Comparison of ENCODE assay signal across 15 cellular contexts in the genomic region with DNA sequence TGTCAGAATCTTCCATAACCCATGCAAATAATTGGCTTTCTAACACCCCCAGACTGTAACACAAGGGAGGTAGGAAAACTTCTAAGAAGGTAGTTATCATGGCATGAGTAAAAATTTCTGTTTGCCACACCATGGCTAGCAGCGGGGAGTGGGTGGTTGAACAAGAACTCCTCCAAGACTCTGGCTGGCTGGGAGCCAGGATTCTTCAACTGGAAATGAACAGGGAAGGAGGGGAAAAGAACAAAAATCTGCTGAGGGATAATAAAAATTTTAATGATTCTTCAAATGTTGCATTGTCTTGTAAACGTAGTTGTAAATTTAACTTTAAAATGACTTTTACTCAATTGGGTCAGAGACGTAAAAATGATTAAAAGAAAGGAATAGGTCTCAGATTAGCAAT.
DNase-seq lines count a peak whose midpoint lies in the region; ATAC-seq and TF ChIP-seq lines count a peak whose summit lies in the region.
"Had no signal": no experiment of that assay in that cellular context is flagged by ENCODE, and none has a peak within 500 bp of the region (broad histone marks: within the 10 kb centered on the region; RNA-seq: fewer than 3 reads in every experiment).

No MANE protein-coding gene starts in this region.

- no peak for TF ChIP-seq RAD21 in SK-N-SH (IDR thresholded peaks at IDR 0.05; ENCODE audit: low read length)

- H3K27ac ChIP-seq in GM23338 (ENCODE audit: low read depth) (no peak overlapping the region), SK-N-SH (ENCODE audit: low read depth in 2 of 2, low read length in 1 of 2) (peak overlapping the region in 1 of 2 experiments; percentile 39; a peak in 2 of 4 replicates)
- H3K27ac ChIP-seq: breast epithelium, foreskin keratinocyte, parathyroid adenoma had no signal

- no peak for DNase-seq in GM23338 (ENCODE audit: low spot score)
- peak; percentile 20 for DNase-seq in amniotic epithelial cell (ENCODE audit: low read depth)
- peak; percentile 76 for DNase-seq in inferior parietal cortex (ENCODE audit: extremely low spot score)
- DNase-seq in putamen (ENCODE audit: low spot score) = peak; percentile 78
- no peak for DNase-seq in stimulated activated naive CD4-positive, alpha-beta T cell treated with Interleukin-2 at 50 U/mL for 16 hours (lab: John Stamatoyannopoulos, UW)
- no peak for DNase-seq in activated CD4-positive, alpha-beta T cell treated with anti-CD3 and anti-CD28 coated beads, Interleukin-2, amount 10 ng/mL, durations not matched to agents 7 days and 5 days
- DNase-seq in SK-N-SH = no peak
- DNase-seq: activated CD8-positive, alpha-beta memory T cell treated with anti-CD3 and anti-CD28 coated beads, Interleukin-2, amount 10 ng/mL, durations not matched to agents 7 days and 5 days; activated naive CD4-positive, alpha-beta T cell treated with Interleukin-2 at 50 U/mL for 16 hours; foreskin keratinocyte; SHP77 had no signal

- H3K4me3 Mint-ChIP-seq in GM23338 = no peak overlapping the region
- H3K4me3 Mint-ChIP-seq in activated CD4-positive, alpha-beta T cell treated with anti-CD3 and anti-CD28 coated beads, Interleukin-2, amount 10 ng/mL, durations not matched to agents 7 days and 5 days = no peak overlapping the region
- H3K4me3 Mint-ChIP-seq: activated CD8-positive, alpha-beta memory T cell treated with anti-CD3 and anti-CD28 coated beads, Interleukin-2, amount 10 ng/mL, durations not matched to agents 7 days and 5 days had no signal

- no peak overlapping the region for H3K4me3 ChIP-seq in GM23338
- no peak overlapping the region for H3K4me3 ChIP-seq in SK-N-SH (ENCODE audit: low read depth in 2 of 2, low read length in 1 of 2)
- H3K4me3 ChIP-seq: breast epithelium had no signal

- no peaks in the 10 kb centered on the region for H3K36me3 Mint-ChIP-seq in GM23338 (ENCODE audit: low read depth)
- no peaks in the 10 kb centered on the region for H3K36me3 Mint-ChIP-seq in activated CD4-positive, alpha-beta T cell treated with anti-CD3 and anti-CD28 coated beads, Interleukin-2, amount 10 ng/mL, durations not matched to agents 7 days and 5 days (ENCODE audit: low read depth)
- H3K36me3 Mint-ChIP-seq: activated CD8-positive, alpha-beta memory T cell treated with anti-CD3 and anti-CD28 coated beads, Interleukin-2, amount 10 ng/mL, durations not matched to agents 7 days and 5 days had no signal

- no peak overlapping the region for H3K27ac Mint-ChIP-seq in GM23338
- no peak overlapping the region for H3K27ac Mint-ChIP-seq in activated CD4-positive, alpha-beta T cell treated with anti-CD3 and anti-CD28 coated beads, Interleukin-2, amount 10 ng/mL, durations not matched to agents 7 days and 5 days
- H3K27ac Mint-ChIP-seq: activated CD8-positive, alpha-beta memory T cell treated with anti-CD3 and anti-CD28 coated beads, Interleukin-2, amount 10 ng/mL, durations not matched to agents 7 days and 5 days had no signal

- no peak overlapping the region for H3K4me2 ChIP-seq in GM23338
- H3K4me2 ChIP-seq in SK-N-SH = no peak overlapping the region

- H4K20me1 ChIP-seq in GM23338 (replicated peaks; ENCODE audit: insufficient read depth) = no peaks in the 10 kb centered on the region
- H4K20me1 ChIP-seq in SK-N-SH (ENCODE audit: insufficient read depth) = no peaks in the 10 kb centered on the region

- H3K27me3 ChIP-seq in GM23338 (ENCODE audit: insufficient read depth) (no peaks in the 10 kb centered on the region), SK-N-SH (ENCODE audit: insufficient read depth) (no peaks in the 10 kb centered on the region)
- H3K27me3 ChIP-seq: breast epithelium, foreskin keratinocyte had no signal

- peaks cover 19% of the 10 kb centered on the region; the same call in 1 of the 2 replicates for H3K4me1 ChIP-seq in GM23338 (ENCODE audit: insufficient read depth)
- H3K4me1 ChIP-seq in SK-N-SH (ENCODE audit: control insufficient read depth in 1 of 2, insufficient read depth in 2 of 2, low read depth in 1 of 2, low read length in 1 of 2) = peaks cover 6% of the 10 kb centered on the region in 2 experiments
- H3K4me1 ChIP-seq: breast epithelium, parathyroid adenoma had no signal

- no peaks in the 10 kb centered on the region for H3K79me2 ChIP-seq in GM23338 (replicated peaks; ENCODE audit: insufficient read depth)
- no peaks in the 10 kb centered on the region for H3K79me2 ChIP-seq in SK-N-SH (ENCODE audit: insufficient read depth)
- H3K79me2 ChIP-seq: parathyroid adenoma had no signal

- no peak for TF ChIP-seq EP300 in SK-N-SH (IDR thresholded peaks at IDR 0.05; ENCODE audit: borderline replicate concordance in 1 of 2, low read depth in 1 of 2, low read length in 1 of 2)

- H3K9me3 Mint-ChIP-seq in GM23338 = no peaks in the 10 kb centered on the region
- no peaks in the 10 kb centered on the region for H3K9me3 Mint-ChIP-seq in activated CD4-positive, alpha-beta T cell treated with anti-CD3 and anti-CD28 coated beads, Interleukin-2, amount 10 ng/mL, durations not matched to agents 7 days and 5 days

- CTCF ChIA-PET in activated CD4-positive, alpha-beta T cell treated with anti-CD3 and anti-CD28 coated beads, Interleukin-2, amount 10 ng/mL, durations not matched to agents 7 days and 5 days (lab: Charles Lee) = no interaction called here
- CTCF ChIA-PET in SK-N-SH (lab: Yijun Ruan, JAX) = interaction anchor here (1.8 kb wide), 1 partner anchor 12 kb away, joined by 5 read pairs; no protein-coding TSS in a partner anchor

- POLR2A ChIA-PET in activated CD4-positive, alpha-beta T cell treated with anti-CD3 and anti-CD28 coated beads, Interleukin-2, amount 10 ng/mL, durations not matched to agents 7 days and 5 days (lab: Charles Lee) = no interaction called here
- POLR2A ChIA-PET in SK-N-SH (lab: Yijun Ruan, JAX) = no interaction called here

- ATAC-seq in GM23338 (no peak), HG03521 (IDR thresholded peaks at IDR 0.05; ENCODE audit: unreplicated experiment) (no peak)
- ATAC-seq: activated CD4-positive, CD25-positive, alpha-beta regulatory T cell treated with anti-CD3 and anti-CD28 coated beads, Interleukin-2, amount 50 U/mL, for 24 hours; activated CD8-positive, alpha-beta memory T cell treated with anti-CD3 and anti-CD28 coated beads, Interleukin-2, amount 10 ng/mL, durations not matched to agents 7 days and 5 days; foreskin keratinocyte had no signal

- H2AFZ ChIP-seq in GM23338 = peak overlapping the region; percentile 43; the same call in 1 of the 2 replicates
- no peak overlapping the region for H2AFZ ChIP-seq in SK-N-SH (ENCODE audit: low read depth)
- H2AFZ ChIP-seq: parathyroid adenoma had no signal

- H3K9ac ChIP-seq in SK-N-SH = no peak overlapping the region
- H3K9ac ChIP-seq: parathyroid adenoma had no signal

- no peaks in the 10 kb centered on the region for H3F3A ChIP-seq in GM23338 (replicated peaks; ENCODE audit: low read depth)
- peaks cover 26% of the 10 kb centered on the region for H3F3A ChIP-seq in SK-N-SH (replicated peaks; ENCODE audit: insufficient read depth)

- H3K36me3 ChIP-seq in GM23338 (ENCODE audit: insufficient read depth) (no peaks in the 10 kb centered on the region), SK-N-SH (replicated peaks in 1 of 2; ENCODE audit: control insufficient read depth in 1 of 2, insufficient read depth in 2 of 2, low read length in 1 of 2) (no peaks in the 10 kb centered on the region)
- H3K36me3 ChIP-seq: breast epithelium had no signal

- H3K9me2 ChIP-seq in GM23338 (ENCODE audit: insufficient read depth) = peaks cover 9% of the 10 kb centered on the region; the same call in 1 of the 2 replicates
- no peaks in the 10 kb centered on the region for H3K9me2 ChIP-seq in SK-N-SH

- no peaks in the 10 kb centered on the region for H3K27me3 Mint-ChIP-seq in GM23338 (ENCODE audit: insufficient read depth, low read depth, poor library complexity)
- H3K27me3 Mint-ChIP-seq in activated CD4-positive, alpha-beta T cell treated with anti-CD3 and anti-CD28 coated beads, Interleukin-2, amount 10 ng/mL, durations not matched to agents 7 days and 5 days = peaks cover 4% of the 10 kb centered on the region

- H3K9me3 ChIP-seq in SK-N-SH = no peaks in the 10 kb centered on the region
- H3K9me3 ChIP-seq: breast epithelium had no signal

- TF ChIP-seq CTCF in GM23338 (conservative IDR thresholded peaks at IDR 0.05; ENCODE audit: low read depth in 2 of 2) = no peak
- no peak for TF ChIP-seq CTCF in SK-N-SH (IDR thresholded peaks at IDR 0.05)

- 87% methylated on average over 3 of the region's 3 CpGs for WGBS in SK-N-SH (ENCODE audit: low lambda C conversion rate)

- peaks cover 24% of the 10 kb centered on the region; the same call in 2 of the 3 replicates for H3K4me1 Mint-ChIP-seq in GM23338
- H3K4me1 Mint-ChIP-seq in activated CD4-positive, alpha-beta T cell treated with anti-CD3 and anti-CD28 coated beads, Interleukin-2, amount 10 ng/mL, durations not matched to agents 7 days and 5 days = no peaks in the 10 kb centered on the region
- H3K4me1 Mint-ChIP-seq: activated CD8-positive, alpha-beta memory T cell treated with anti-CD3 and anti-CD28 coated beads, Interleukin-2, amount 10 ng/mL, durations not matched to agents 7 days and 5 days had no signal

TF ChIP-seq in SK-N-SH, 30 proteins besides CTCF, POLR2A, EP300 and RAD21:
- TF ChIP-seq JUND (IDR thresholded peaks at IDR 0.05) = no peak
- TF ChIP-seq, protein P1, sequence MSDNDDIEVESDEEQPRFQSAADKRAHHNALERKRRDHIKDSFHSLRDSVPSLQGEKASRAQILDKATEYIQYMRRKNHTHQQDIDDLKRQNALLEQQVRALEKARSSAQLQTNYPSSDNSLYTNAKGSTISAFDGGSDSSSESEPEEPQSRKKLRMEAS (IDR thresholded peaks at IDR 0.05; ENCODE audit: low read depth) = no peak

Comparison
In these comparisons a context has a peak if more than half of its experiments do, and no peak if none do; other contexts are left out.
1. DNase-seq: peak in amniotic epithelial cell (single experiment), inferior parietal cortex (single experiment) and putamen (single experiment); none in GM23338 (single experiment), stimulated activated naive CD4-positive, alpha-beta T cell treated with Interleukin-2 at 50 U/mL for 16 hours (single experiment), activated CD4-positive, alpha-beta T cell treated with anti-CD3 and anti-CD28 coated beads, Interleukin-2, amount 10 ng/mL, durations not matched to agents 7 days and 5 days (single experiment) and SK-N-SH (single experiment).